In the genomic region with DNA sequence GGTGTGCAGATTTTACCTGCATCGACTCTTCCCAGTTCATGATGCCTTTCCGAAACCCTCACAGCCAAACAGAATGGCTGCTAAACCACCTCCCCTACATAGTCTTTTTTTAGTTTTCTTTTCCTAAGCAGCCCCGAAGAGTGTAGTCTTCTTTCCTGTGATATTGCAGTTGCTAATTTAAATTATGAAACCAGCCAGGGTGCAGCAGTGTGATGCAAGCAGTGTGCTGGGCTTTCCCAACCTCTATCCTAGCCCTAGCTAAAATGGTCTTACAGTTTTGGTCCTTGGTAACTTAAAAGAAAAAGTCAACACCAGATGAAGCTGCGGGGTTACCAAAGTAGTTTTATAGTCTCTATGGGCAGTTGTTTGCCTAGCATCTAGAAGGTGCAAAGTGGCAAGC, we compare ENCODE assay signal across 22 cellular contexts.
"Had no signal": no experiment of that assay in that cellular context is flagged by ENCODE, and none has a peak within 500 bp of the region (broad histone marks: within the 10 kb centered on the region; RNA-seq: fewer than 3 reads in every experiment).

No MANE protein-coding gene starts in this region.

- H3K9me3 ChIP-seq: adrenal gland, ascending aorta, left lung, spleen, testis, uterus had no signal

- DNase-seq: activated CD4-positive, alpha-beta T cell treated with anti-CD3 and anti-CD28 coated beads for 1 hour; activated CD4-positive, alpha-beta T cell treated with anti-CD3 and anti-CD28 coated beads, Interleukin-2, amount 50 U/mL, for 48 hours; activated CD8-positive, alpha-beta memory T cell treated with anti-CD3 and anti-CD28 coated beads, Interleukin-2, amount 50 U/mL, for 48 hours; activated naive CD4-positive, alpha-beta T cell; activated T-cell treated with anti-CD3 and anti-CD28 coated beads, Interleukin-2, amount 50 U/mL, for 4 hours; adrenal gland; brain microvascular endothelial cell; caudate nucleus; effector memory CD4-positive, alpha-beta T cell; foreskin keratinocyte; left lung; naive thymus-derived CD4-positive, alpha-beta T cell; retina; spleen; stimulated activated CD4-positive, alpha-beta T cell treated with anti-CD3 and anti-CD28 coated beads, Interleukin-4, amount 100 ng/mL, for 1 hour; stimulated activated naive CD4-positive, alpha-beta T cell; testis; trophoblast cell; uterus had no signal

- H3K36me3 ChIP-seq: adrenal gland, ascending aorta, brain microvascular endothelial cell, left lung, spleen, uterus had no signal

- H3K27me3 ChIP-seq: adrenal gland, ascending aorta, brain microvascular endothelial cell, foreskin keratinocyte, left lung, testis, uterus had no signal

- H3K4me1 ChIP-seq: adrenal gland, ascending aorta, testis, uterus had no signal

- FAIRE-seq: colon had no signal

- H3K4me3 ChIP-seq: adrenal gland, ascending aorta, left lung, lung, spleen, testis, uterus had no signal

- H3K27ac ChIP-seq: adrenal gland, ascending aorta, brain microvascular endothelial cell, foreskin keratinocyte, testis, uterus had no signal

- ATAC-seq: activated T-cell treated with anti-CD3 and anti-CD28 coated beads, Interleukin-2, amount 50 U/mL, for 4 hours; foreskin keratinocyte; left lung; naive thymus-derived CD4-positive, alpha-beta T cell had no signal
